Comparison of ENCODE assay signal across 24 cellular contexts in genomic region chr5:132269635-132270344, GRCh38. TPM values are rescaled to one million over a fixed set of nuclear protein-coding genes. Genes with fewer than 3 reads are reported as not detected.
A peak's percentile ranks its signal among the peaks of the same experiment; 100 is the strongest.
DNase-seq lines count a peak whose midpoint lies in the region; ATAC-seq and TF ChIP-seq lines count a peak whose summit lies in the region.
"Had no signal": no experiment of that assay in that cellular context is flagged by ENCODE, and none has a peak within 500 bp of the region (broad histone marks: within the 10 kb centered on the region; RNA-seq: fewer than 3 reads in every experiment).

No MANE protein-coding gene starts in this region.

- peaks cover 10% of the 10 kb centered on the region for H3K4me1 Mint-ChIP-seq in endothelial cell (ENCODE audit: unreplicated experiment)
- peaks cover 73% of the 10 kb centered on the region for H3K4me1 Mint-ChIP-seq in nephron progenitor cell

- peaks cover 15% of the 10 kb centered on the region for H3K27me3 Mint-ChIP-seq in endothelial cell (ENCODE audit: unreplicated experiment)
- H3K27me3 Mint-ChIP-seq in nephron progenitor cell (ENCODE audit: low read depth, poor library complexity) = peaks cover 5% of the 10 kb centered on the region

- H3K4me1 ChIP-seq in right atrium auricular region (peaks cover 0 to 23% of the 10 kb centered on the region in 2 donors), right cardiac atrium (ENCODE audit: control insufficient read depth, insufficient read depth, low read length) (peaks cover 8% of the 10 kb centered on the region)
- H3K4me1 ChIP-seq: HAP-1 had no signal

- H3K27me3 ChIP-seq in right atrium auricular region (no peaks in the 10 kb centered on the region), right cardiac atrium (ENCODE audit: control insufficient read depth, insufficient read depth) (no peaks in the 10 kb centered on the region)
- H3K27me3 ChIP-seq: upper lobe of right lung had no signal

- H3K9me3 Mint-ChIP-seq in endothelial cell (ENCODE audit: unreplicated experiment) = no peaks in the 10 kb centered on the region
- no peaks in the 10 kb centered on the region for H3K9me3 Mint-ChIP-seq in nephron progenitor cell
- H3K9me3 Mint-ChIP-seq: CD14-positive monocyte; natural killer cell; stimulated activated memory B cell treated with anti-CD40 and anti-IgM and Interleukin-4, amounts not matched to agents 10 μg/mL and 1 μg/mL and 100 μg/mL, for 72 hours had no signal

- WGBS in right cardiac atrium = 92% methylated on average over 3 of the region's 3 CpGs

- peaks cover 15% of the 10 kb centered on the region for H3K36me3 ChIP-seq in right atrium auricular region
- H3K36me3 ChIP-seq: HAP-1, lower lobe of right lung, prostate gland, upper lobe of right lung had no signal

- intact Hi-C loops in right cardiac atrium (cut with DNase I) = no loop called here

- H3K9me3 ChIP-seq in right atrium auricular region = no peaks in the 10 kb centered on the region
- no peaks in the 10 kb centered on the region for H3K9me3 ChIP-seq in right cardiac atrium (ENCODE audit: control insufficient read depth, low read length)
- H3K9me3 ChIP-seq: A549, HAP-1, lower lobe of right lung, prostate gland, upper lobe of right lung had no signal

- H3K36me3 Mint-ChIP-seq in endothelial cell (ENCODE audit: low read depth, unreplicated experiment) = no peaks in the 10 kb centered on the region
- peaks cover 31% of the 10 kb centered on the region for H3K36me3 Mint-ChIP-seq in nephron progenitor cell (ENCODE audit: low read depth)
- H3K36me3 Mint-ChIP-seq: natural killer cell; stimulated activated memory B cell treated with anti-CD40 and anti-IgM and Interleukin-4, amounts not matched to agents 10 μg/mL and 1 μg/mL and 100 μg/mL, for 72 hours had no signal

- H3K4me3 Mint-ChIP-seq in endothelial cell (ENCODE audit: unreplicated experiment) = no peak overlapping the region
- peak overlapping the region; percentile 13 for H3K4me3 Mint-ChIP-seq in nephron progenitor cell
- H3K4me3 Mint-ChIP-seq: CD14-positive monocyte; natural killer cell; stimulated activated memory B cell treated with anti-CD40 and anti-IgM and Interleukin-4, amounts not matched to agents 10 μg/mL and 1 μg/mL and 100 μg/mL, for 72 hours; T-helper 17 cell had no signal

- no peak for TF ChIP-seq CTCF in right atrium auricular region (IDR thresholded peaks at IDR 0.05)
- no peak for TF ChIP-seq CTCF in endothelial cell (IDR thresholded peaks at IDR 0.05; ENCODE audit: unreplicated experiment)
- no peak for TF ChIP-seq CTCF in nephron progenitor cell (IDR thresholded peaks at IDR 0.05)

- H3K27ac ChIP-seq in right atrium auricular region (no peak overlapping the region), right cardiac atrium (ENCODE audit: low read length) (no peak overlapping the region)
- H3K27ac ChIP-seq: lower lobe of right lung, prostate gland, upper lobe of right lung had no signal

- H3K27ac Mint-ChIP-seq in endothelial cell (ENCODE audit: unreplicated experiment) = peak overlapping the region; percentile 41
- peak overlapping the region; percentile 77 for H3K27ac Mint-ChIP-seq in nephron progenitor cell
- H3K27ac Mint-ChIP-seq: natural killer cell; stimulated activated memory B cell treated with anti-CD40 and anti-IgM and Interleukin-4, amounts not matched to agents 10 μg/mL and 1 μg/mL and 100 μg/mL, for 72 hours; T-helper 17 cell had no signal

- H3K4me3 ChIP-seq in right atrium auricular region (no peak overlapping the region), right cardiac atrium (ENCODE audit: low read length) (no peak overlapping the region)
- H3K4me3 ChIP-seq: A549, HAP-1, lower lobe of right lung, prostate gland, upper lobe of right lung had no signal

- ATAC-seq in right cardiac atrium (no peak), HG02852 (IDR thresholded peaks at IDR 0.05; ENCODE audit: unreplicated experiment) (no peak), HG03025 (IDR thresholded peaks at IDR 0.05; ENCODE audit: low FRiP score, unreplicated experiment) (no peak), GM21390 (IDR thresholded peaks at IDR 0.05; ENCODE audit: unreplicated experiment) (no peak)
- ATAC-seq: A549; activated CD4-positive, CD25-positive, alpha-beta regulatory T cell treated with anti-CD3 and anti-CD28 coated beads, Interleukin-2, amount 50 U/mL, for 24 hours; lower lobe of right lung; natural killer cell; Right ventricle myocardium inferior; T-helper 17 cell; upper lobe of right lung had no signal

- DNase-seq in right atrium auricular region (ENCODE audit: low spot score) (peak; percentile 43), right cardiac atrium (no peak), endothelial cell (ENCODE audit: low spot score) (no peak), nephron progenitor cell (no peak), NCI-H510A (lab: John Stamatoyannopoulos, UW) (no peak)
- DNase-seq: activated effector memory CD4-positive, alpha-beta T cell treated with anti-CD3 and anti-CD28 coated beads, Interleukin-2, amount 50 U/mL, for 16 hours; amygdala; lower lobe of right lung; natural killer cell; NCI-H1694; NCI-H2227 treated with DMSO at 0.1 percent for 48 hours; stimulated activated CD4-positive, alpha-beta T cell treated with anti-CD3 and anti-CD28 coated beads, Interleukin-12 subunit alpha, Interleukin-12 subunit beta, amount 100 ng/mL, for 4 hours; T-helper 17 cell; upper lobe of right lung had no signal

RNA-seq across cellular contexts. Expression of gene PDLIM4, which starts 12.3 kb away (rescaled TPM):
- total RNA-seq in right atrium auricular region = 10 to 100 TPM; 13.4 to 96.7 TPM
- total RNA-seq in right cardiac atrium = 100 to 1,000 TPM in 1 of 4 donors, 10 to 100 TPM in 3; 47.8 to 113 (median 54.3) TPM
- 35.0 TPM for polyA plus RNA-seq in right cardiac atrium
- 8.5 TPM for total RNA-seq in endothelial cell (ENCODE audit: unreplicated experiment)
- total RNA-seq: natural killer cell, T-helper 17 cell had no signal
- polyA plus RNA-seq: CD14-positive monocyte had no signal

RNA-seq across cellular contexts. Expression of gene SLC22A4, which starts 24.4 kb away (rescaled TPM):
- total RNA-seq in right atrium auricular region = 1 to 10 TPM; 1.5 to 2.8 TPM
- 1 to 10 TPM; 1.9 to 6.5 (median 2.4) TPM for total RNA-seq in right cardiac atrium
- polyA plus RNA-seq in right cardiac atrium = 0.86 TPM
- total RNA-seq in endothelial cell (ENCODE audit: unreplicated experiment) = 0.13 TPM

RNA-seq across cellular contexts. Expression of gene P4HA2, which starts 42.1 kb away (rescaled TPM):
- 10 to 100 TPM; 60.5 to 65.4 TPM for total RNA-seq in right atrium auricular region
- total RNA-seq in right cardiac atrium = 100 to 1,000 TPM in 1 of 4 donors, 10 to 100 TPM in 3; 58.9 to 103 (median 71.8) TPM
- polyA plus RNA-seq in right cardiac atrium = 51.9 TPM
- 9.9 TPM for total RNA-seq in endothelial cell (ENCODE audit: unreplicated experiment)
